ENCODE assay signal across 37 cellular contexts in the genomic region with DNA sequence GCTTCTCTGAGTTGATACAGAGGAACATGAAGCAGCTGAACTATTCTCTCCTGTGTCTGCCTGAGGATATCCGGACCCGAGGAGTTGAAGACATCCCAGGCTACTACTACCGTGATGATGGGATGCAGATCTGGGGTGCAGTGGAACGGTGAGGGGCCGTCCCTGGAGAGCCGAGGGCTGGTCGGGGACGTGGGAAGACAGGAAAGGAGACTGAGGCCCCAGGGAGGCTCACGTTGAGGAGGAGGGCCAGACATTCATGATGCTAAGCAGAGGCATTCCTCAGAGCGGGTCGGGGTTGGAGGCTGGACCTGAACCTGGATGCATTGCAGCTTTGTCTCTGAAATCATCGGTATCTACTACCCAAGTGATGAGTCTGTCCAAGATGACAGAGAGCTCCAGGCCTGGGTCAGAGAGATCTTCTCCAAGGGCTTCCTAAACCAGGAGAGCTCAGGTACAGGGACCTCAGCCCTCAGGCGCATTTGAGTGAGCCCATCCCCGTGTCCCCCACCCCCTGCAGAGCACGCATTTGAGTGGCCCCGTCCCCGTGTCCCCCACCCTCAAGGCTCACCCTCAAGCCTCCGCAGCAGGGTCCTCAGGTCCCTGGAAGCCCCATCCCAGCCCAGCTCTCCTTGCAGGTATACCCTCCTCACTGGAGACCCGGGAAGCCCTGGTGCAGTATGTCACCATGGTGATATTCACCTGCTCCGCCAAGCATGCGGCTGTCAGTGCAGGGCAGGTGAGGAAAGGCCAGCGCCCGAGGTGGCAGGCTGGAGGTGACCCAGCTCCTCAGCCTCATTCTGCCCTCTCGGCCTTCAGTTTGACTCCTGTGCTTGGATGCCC. TPM values are rescaled to one million over a fixed set of nuclear protein-coding genes. Genes with fewer than 3 reads are reported as not detected.
"Had no signal": no experiment of that assay in that cellular context is flagged by ENCODE, and none has a peak within 500 bp of the region (broad histone marks: within the 10 kb centered on the region; RNA-seq: fewer than 3 reads in every experiment).

No MANE protein-coding gene starts in this region.

- H3K4me3 ChIP-seq: ascending aorta, cardiac muscle cell, MG63 had no signal

- H3K27me3 ChIP-seq: ascending aorta had no signal

- H3K9me3 ChIP-seq: ascending aorta, MG63 had no signal

- H3K27ac ChIP-seq: ascending aorta, cardiac muscle cell, RWPE1, VCaP had no signal

- DNase-seq: activated CD4-positive, alpha-beta T cell treated with anti-CD3 and anti-CD28 coated beads, Interleukin-2, amount 10 ng/mL, durations not matched to agents 24 days and 14 days; activated CD4-positive, alpha-beta T cell treated with anti-CD3 and anti-CD28 coated beads, Interleukin-2, amount 50 U/mL, for 4 hours; activated CD4-positive, CD25-positive, alpha-beta regulatory T cell; activated CD8-positive, alpha-beta T cell treated with anti-CD3 and anti-CD28 coated beads for 36 hours; activated gamma-delta T cell; activated naive CD4-positive, alpha-beta T cell treated with Interleukin-2 at 50 U/mL for 16 hours; activated naive CD8-positive, alpha-beta T cell treated with anti-CD3 and anti-CD28 coated beads, Interleukin-2, amount 10 ng/mL, durations not matched to agents 7 days and 5 days; activated T-cell treated with anti-CD3 and anti-CD28 coated beads, Interleukin-2, amount 50 U/mL, for 24 hours; amygdala; Kasumi-1; KG1; MG63; NCI-H1048; NCI-H1436 treated with DMSO at 0.1 percent for 48 hours; NCI-H1694 treated with DMSO at 0.1 percent for 48 hours; NCI-H2029 treated with DMSO at 0.1 percent for 48 hours; NCI-H2107; NCI-H226; NCI-H446 treated with DMSO at 0.1 percent for 48 hours; NCI-H524; NCI-H69; NCI-H82; NK-92 treated with Interleukin-12 subunit alpha and Interleukin-12 subunit beta, amount 100 ng/mL, for 24 hours; PC-3; SIG-M5; T-helper 1 cell; T-helper 2 cell; T-helper 9 cell had no signal

- H3K36me3 ChIP-seq: ascending aorta, cardiac muscle cell, MG63 had no signal

- H3K4me1 ChIP-seq: ascending aorta had no signal

- FAIRE-seq: RCC 7860 had no signal

RNA-seq across cellular contexts. Expression of gene ALOX15B, which starts 8.3 kb away (rescaled TPM):
- total RNA-seq: activated CD4-positive, alpha-beta T cell treated with anti-CD3 and anti-CD28 coated beads, Interleukin-2, amount 10 ng/mL, durations not matched to agents 24 days and 14 days; activated CD8-positive, alpha-beta memory T cell treated with anti-CD3 and anti-CD28 coated beads for 36 hours; activated naive CD8-positive, alpha-beta T cell treated with anti-CD3 and anti-CD28 coated beads, Interleukin-2, amount 10 ng/mL, durations not matched to agents 7 days and 5 days; activated T-helper 2 cell treated with anti-CD3 and anti-CD28 coated beads, Interferon-gamma antibody, Interleukin-2, Interleukin-4, amounts not matched to agents 10 μg/mL and 5 μg/mL and 100 μg/mL, durations not matched to agents 14 hours and 24 hours and 36 hours; PC-3 had no signal

RNA-seq across cellular contexts. Expression of gene ALOX12B, which starts 40.4 kb away (rescaled TPM):
- total RNA-seq: ascending aorta, Right ventricle myocardium inferior had no signal

RNA-seq across cellular contexts. Expression of gene GUCY2D, which starts 44.7 kb away (rescaled TPM):
- total RNA-seq: activated CD4-positive, alpha-beta T cell treated with anti-CD3 and anti-CD28 coated beads, Interleukin-2, amount 10 ng/mL, durations not matched to agents 24 days and 14 days; activated CD8-positive, alpha-beta memory T cell treated with anti-CD3 and anti-CD28 coated beads for 36 hours; activated CD8-positive, alpha-beta T cell treated with anti-CD3 and anti-CD28 coated beads for 36 hours; activated naive CD8-positive, alpha-beta T cell treated with anti-CD3 and anti-CD28 coated beads, Interleukin-2, amount 10 ng/mL, durations not matched to agents 7 days and 5 days; activated T-helper 2 cell treated with anti-CD3 and anti-CD28 coated beads, Interferon-gamma antibody, Interleukin-2, Interleukin-4, amounts not matched to agents 10 μg/mL and 5 μg/mL and 100 μg/mL, durations not matched to agents 14 hours and 24 hours and 36 hours; ascending aorta; PC-3; SK-MEL-5 had no signal
